17 cellular contexts compared by ENCODE assay signal in the genomic region with DNA sequence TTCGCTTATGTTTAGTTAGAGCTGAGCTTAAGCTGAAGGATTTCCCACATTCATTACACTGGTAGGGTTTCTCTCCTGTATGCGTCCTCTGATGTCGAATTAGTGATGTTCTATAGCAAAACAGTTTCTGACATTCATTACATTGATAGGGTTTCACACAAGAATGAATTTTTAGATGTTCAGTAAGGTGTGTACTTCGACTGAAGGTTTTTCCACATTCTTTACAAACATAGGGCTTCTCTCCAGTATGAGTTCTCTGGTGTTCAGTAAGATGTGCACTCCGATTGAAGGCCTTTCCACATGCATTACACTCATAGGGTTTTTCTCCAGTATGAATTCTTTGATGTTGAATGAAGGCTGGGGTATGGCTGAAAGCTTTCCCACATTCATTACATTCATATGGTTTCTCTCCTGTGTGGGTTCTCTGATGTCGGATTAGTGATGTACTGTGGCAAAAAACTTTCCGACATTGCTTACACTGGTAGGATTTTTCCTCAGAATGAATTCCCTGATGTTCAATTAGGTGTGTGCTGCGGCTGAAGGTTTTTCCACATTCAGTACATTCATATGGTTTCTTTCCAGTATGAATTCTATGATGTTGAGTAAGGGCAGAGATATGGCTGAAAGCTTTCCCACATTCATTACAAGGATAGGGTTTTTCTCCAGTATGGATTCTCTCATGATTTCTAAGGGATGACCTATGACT. TPM values are rescaled to one million over a fixed set of nuclear protein-coding genes. Genes with fewer than 3 reads are reported as not detected.
DNase-seq lines count a peak whose midpoint lies in the region; TF ChIP-seq lines count a peak whose summit lies in the region.
"Had no signal": no experiment of that assay in that cellular context is flagged by ENCODE, and none has a peak within 500 bp of the region (broad histone marks: within the 10 kb centered on the region; RNA-seq: fewer than 3 reads in every experiment).

No MANE protein-coding gene starts in this region.

- no peak for TF ChIP-seq EP300 in Ishikawa (IDR thresholded peaks at IDR 0.05; ENCODE audit: borderline replicate concordance)

- peaks cover 75% of the 10 kb centered on the region for H3K9me3 Mint-ChIP-seq in chondrocyte (ENCODE audit: low read depth)
- H3K9me3 Mint-ChIP-seq in progenitor cell of endocrine pancreas (ENCODE audit: low read depth): peaks cover 71% of the 10 kb centered on the region

- DNase-seq in DMS 273 (lab: John Stamatoyannopoulos, UW; ENCODE audit: unreplicated experiment) (peak; percentile 8), DMS 273 treated with DMSO at 0.1 percent for 48 hours (lab: John Stamatoyannopoulos, UW) (no peak), chondrocyte (ENCODE audit: low spot score) (no peak), progenitor cell of endocrine pancreas (ENCODE audit: low spot score, unreplicated experiment) (no peak), NCI-H748 treated with DMSO at 0.1 percent for 48 hours (lab: John Stamatoyannopoulos, UW) (no peak), NCI-H1105 treated with DMSO at 0.1 percent for 48 hours (lab: John Stamatoyannopoulos, UW) (no peak), SKM-1 (lab: John Stamatoyannopoulos, UW; ENCODE audit: unreplicated experiment) (no peak)
- DNase-seq: CD4-positive, alpha-beta memory T cell; HCEC 1CT; Karpas-422; MG63; NCI-H1105; NCI-H187; NCI-H526 treated with DMSO at 0.1 percent for 48 hours; SHP77; SK-N-SH had no signal

- H3K27ac Mint-ChIP-seq in chondrocyte (ENCODE audit: unreplicated experiment) (peak overlapping the region; percentile 12), progenitor cell of endocrine pancreas (peak overlapping the region; percentile 83)
- H3K27ac Mint-ChIP-seq: CD4-positive, alpha-beta memory T cell had no signal

- H3K4me1 Mint-ChIP-seq in chondrocyte (ENCODE audit: low read depth) (no peaks in the 10 kb centered on the region), progenitor cell of endocrine pancreas (ENCODE audit: low read depth) (no peaks in the 10 kb centered on the region)
- H3K4me1 Mint-ChIP-seq: CD4-positive, alpha-beta memory T cell had no signal

- H3K36me3 Mint-ChIP-seq in chondrocyte (ENCODE audit: low read depth) (peaks cover 58% of the 10 kb centered on the region), progenitor cell of endocrine pancreas (ENCODE audit: insufficient read depth) (peaks cover 60% of the 10 kb centered on the region)

- TF ChIP-seq CTCF in chondrocyte (IDR thresholded peaks at IDR 0.05): no peak
- TF ChIP-seq CTCF in progenitor cell of endocrine pancreas (IDR thresholded peaks at IDR 0.05; ENCODE audit: unreplicated experiment): no peak

- H3K27me3 Mint-ChIP-seq in chondrocyte (ENCODE audit: low read depth) (no peaks in the 10 kb centered on the region), progenitor cell of endocrine pancreas (no peaks in the 10 kb centered on the region)

- no peak for TF ChIP-seq RAD21 in Ishikawa (IDR thresholded peaks at IDR 0.05; ENCODE audit: low read depth)

- no peak overlapping the region for H3K4me3 Mint-ChIP-seq in chondrocyte (ENCODE audit: unreplicated experiment)
- no peak overlapping the region for H3K4me3 Mint-ChIP-seq in progenitor cell of endocrine pancreas (ENCODE audit: low read depth)
- H3K4me3 Mint-ChIP-seq: CD4-positive, alpha-beta memory T cell had no signal

TF ChIP-seq in Ishikawa, 13 proteins besides CTCF, POLR2A, EP300 and RAD21:
- TF ChIP-seq, protein P1, sequence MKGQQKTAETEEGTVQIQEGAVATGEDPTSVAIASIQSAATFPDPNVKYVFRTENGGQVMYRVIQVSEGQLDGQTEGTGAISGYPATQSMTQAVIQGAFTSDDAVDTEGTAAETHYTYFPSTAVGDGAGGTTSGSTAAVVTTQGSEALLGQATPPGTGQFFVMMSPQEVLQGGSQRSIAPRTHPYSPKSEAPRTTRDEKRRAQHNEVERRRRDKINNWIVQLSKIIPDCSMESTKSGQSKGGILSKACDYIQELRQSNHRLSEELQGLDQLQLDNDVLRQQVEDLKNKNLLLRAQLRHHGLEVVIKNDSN (IDR thresholded peaks at IDR 0.05): peak; percentile 10; the same call in 1 of the 2 replicates
- TF ChIP-seq TAF1 (IDR thresholded peaks at IDR 0.05; ENCODE audit: low read depth) (no peak), TCF12 (IDR thresholded peaks at IDR 0.05; ENCODE audit: low read depth) (peak; percentile 37; the same call in 1 of the 2 replicates)

RNA-seq across cellular contexts. Expression of gene ZNF883, which starts 14.6 kb away (rescaled TPM):
- 3.3 to 5.8 TPM (median 4.5 TPM) in 3 replicates for total RNA-seq in chondrocyte
- total RNA-seq in progenitor cell of endocrine pancreas: 14.1 and 16.5 TPM in 2 replicates

RNA-seq across cellular contexts. Expression of gene ZFP37, which starts 59.1 kb away (rescaled TPM):
- total RNA-seq in chondrocyte (3.3 to 4.3 TPM (median 3.6 TPM) in 3 replicates), progenitor cell of endocrine pancreas (7.9 and 8.7 TPM in 2 replicates)
